ENCODE assay signal across 1 cellular context in genomic region chr2:204470178-204470620, GRCh38.
TF ChIP-seq lines count a peak whose summit lies in the region.

No MANE protein-coding gene starts in this region.

TF ChIP-seq in K562, 482 proteins besides CTCF, POLR2A, EP300 and RAD21 (continued from another document and continues in another):
- TF ChIP-seq RREB1 (CRISPR knock-in tag; IDR thresholded peaks at IDR 0.05) (no peak), DMBX1 (CRISPR knock-in tag; IDR thresholded peaks at IDR 0.05; ENCODE audit: borderline replicate concordance) (peak; percentile 53; the same call in 1 of the 2 replicates), ZNF134 (CRISPR knock-in tag; conservative IDR thresholded peaks at IDR 0.05) (no peak; the same call in 1 of the 2 replicates), GMEB1 (CRISPR knock-in tag; IDR thresholded peaks at IDR 0.05) (no peak; the same call in 1 of the 2 replicates), DPF2 (IDR thresholded peaks at IDR 0.05) (peak; percentile 25; the same call in 1 of the 2 replicates), FOSL1 (tag; conservative IDR thresholded peaks at IDR 0.05) (0 out of 2 replicates have a peak, but pooled peaks have one; percentile 18), ZBTB43 (CRISPR knock-in tag; IDR thresholded peaks at IDR 0.05) (no peak), EWSR1 (IDR thresholded peaks at IDR 0.05; ENCODE audit: borderline replicate concordance, low read depth, partially characterized antibody) (no peak), ZC3H11A (IDR thresholded peaks at IDR 0.05; ENCODE audit: low read depth, low read length) (no peak), ETV1 (tag; conservative IDR thresholded peaks at IDR 0.05; ENCODE audit: low read depth) (peak; percentile 56; the same call in 1 of the 2 replicates), CSDE1 (IDR thresholded peaks at IDR 0.05) (no peak), ZNF217 (CRISPR knock-in tag; IDR thresholded peaks at IDR 0.05) (no peak), ELF1 (tag; IDR thresholded peaks at IDR 0.05) (no peak), TSHZ1 (CRISPR knock-in tag; IDR thresholded peaks at IDR 0.05) (no peak), ZNF75A (CRISPR knock-in tag; IDR thresholded peaks at IDR 0.05) (0 out of 2 replicates have a peak, but pooled peaks have one; percentile 5), ZSCAN32 (CRISPR knock-in tag; IDR thresholded peaks at IDR 0.05) (peak; percentile 90), POLR2H (tag; IDR thresholded peaks at IDR 0.05; ENCODE audit: low read depth) (peak; percentile 86), NRF1 (conservative IDR thresholded peaks at IDR 0.05 in 1 of 2, IDR thresholded peaks at IDR 0.05 in 1 of 2) (no peak), MAX (CRISPR knock-in tag; IDR thresholded peaks at IDR 0.05) (no peak), FOXP1 (CRISPR knock-in tag; IDR thresholded peaks at IDR 0.05) (no peak), POU5F1 (IDR thresholded peaks at IDR 0.05; ENCODE audit: borderline replicate concordance, low read depth, low read length, partially characterized antibody) (no peak), CREB3 (tag; conservative IDR thresholded peaks at IDR 0.05; ENCODE audit: low read depth) (no peak), ZNF212 (CRISPR knock-in tag; IDR thresholded peaks at IDR 0.05) (no peak), EHMT2 (IDR thresholded peaks at IDR 0.05) (no peak), ZNF274 (IDR thresholded peaks at IDR 0.05; ENCODE audit: borderline replicate concordance, low read depth, low read length) (no peak), VEZF1 (CRISPR knock-in tag; IDR thresholded peaks at IDR 0.05) (0 out of 2 replicates have a peak, but pooled peaks have one; percentile 6), SETDB1 (IDR thresholded peaks at IDR 0.05; ENCODE audit: low read length) (no peak), ZNF507 (tag; conservative IDR thresholded peaks at IDR 0.05) (no peak), ATF7 (IDR thresholded peaks at IDR 0.05) (peak; percentile 90), ZNF586 (CRISPR knock-in tag; conservative IDR thresholded peaks at IDR 0.05) (0 out of 2 replicates have a peak, but pooled peaks have one; percentile 71), KDM2B (CRISPR knock-in tag; IDR thresholded peaks at IDR 0.05) (no peak), NR2C1 (IDR thresholded peaks at IDR 0.05) (no peak), NR2C1 (tag; IDR thresholded peaks at IDR 0.05) (peak; percentile 36; the same call in 1 of the 2 replicates), HNRNPH1 (optimal IDR thresholded peaks at IDR 0.05; ENCODE audit: low read depth, low read length) (no peak), EZH2 (IDR thresholded peaks at IDR 0.05; ENCODE audit: borderline replicate concordance, low read depth, low read length) (no peak), MLX (CRISPR knock-in tag; conservative IDR thresholded peaks at IDR 0.05) (no peak), MTA1 (IDR thresholded peaks at IDR 0.05; ENCODE audit: borderline replicate concordance) (no peak), ATF6 (CRISPR knock-in tag; IDR thresholded peaks at IDR 0.05) (no peak), CTCFL (IDR thresholded peaks at IDR 0.05; ENCODE audit: borderline replicate concordance, insufficient read depth, low read depth, low read length, poor library complexity, severe bottlenecking) (no peak), ZNF175 (CRISPR knock-in tag; IDR thresholded peaks at IDR 0.05; ENCODE audit: low read depth) (peak; percentile 82), CEBPG (CRISPR knock-in tag; IDR thresholded peaks at IDR 0.05) (peak; percentile 76), CEBPG (tag; conservative IDR thresholded peaks at IDR 0.05 in 1 of 2, IDR thresholded peaks at IDR 0.05 in 1 of 2) (peak; percentile 96 to 99), CEBPB (tag; IDR thresholded peaks at IDR 0.05) (peak; percentile 78), CREM (IDR thresholded peaks at IDR 0.05; ENCODE audit: low read depth) (no peak), NCOA2 (IDR thresholded peaks at IDR 0.05; ENCODE audit: partially characterized antibody in 2 of 2) (no peak)
